In the genomic region with DNA sequence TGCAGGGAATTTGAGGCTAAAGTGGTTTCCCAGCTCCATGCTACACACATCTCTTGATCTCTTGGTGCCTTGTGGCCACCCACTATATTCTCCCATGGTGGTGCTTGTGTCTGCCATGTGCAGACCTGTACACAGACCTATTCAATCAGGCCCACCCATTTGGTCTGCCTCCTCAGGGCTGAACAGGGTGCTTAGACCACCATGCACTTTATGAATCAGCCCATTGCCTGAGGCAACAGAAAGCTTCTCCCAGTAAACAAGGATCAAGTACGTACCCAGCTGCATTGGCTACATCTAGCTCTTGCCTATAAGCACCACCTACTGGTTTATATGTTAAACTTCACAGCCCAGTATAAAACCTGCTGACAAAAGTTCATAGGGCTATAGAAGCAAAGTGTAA, we compare ENCODE assay signal across 8 cellular contexts.
DNase-seq lines count a peak whose midpoint lies in the region; ATAC-seq and TF ChIP-seq lines count a peak whose summit lies in the region.

No MANE protein-coding gene starts in this region.

- H3K4me3 ChIP-seq in WERI-Rb-1 (ENCODE audit: low read depth, low read length), result no peak overlapping the region

- H3K9me3 ChIP-seq in WERI-Rb-1 (ENCODE audit: severe bottlenecking), result no peaks in the 10 kb centered on the region

- no peak for TF ChIP-seq POLR2A in GM18505 (IDR thresholded peaks at IDR 0.05; ENCODE audit: borderline replicate concordance, extremely low read depth, insufficient read depth, insufficient read length)

- no peak overlapping the region for H3K4me3 Mint-ChIP-seq in Calu3 (ENCODE audit: low read depth, unreplicated experiment)

- TF ChIP-seq CTCF in Calu3 (IDR thresholded peaks at IDR 0.05; ENCODE audit: unreplicated experiment) (peak; percentile 39), WERI-Rb-1 (IDR thresholded peaks at IDR 0.05; ENCODE audit: low read depth, low read length) (peak; percentile 40; the same call in 1 of the 2 replicates)

- CTCF ChIA-PET in Calu3 (lab: Charles Lee), result interaction anchor here (0.7 to 1.0 kb wide), 2 partner anchors 421 to 638 kb away, joined by 3 to 5 read pairs; no protein-coding TSS in a partner anchor

- H3K27ac Mint-ChIP-seq in Calu3 (ENCODE audit: unreplicated experiment), result no peak overlapping the region

- no peaks in the 10 kb centered on the region for H3K36me3 Mint-ChIP-seq in Calu3 (ENCODE audit: insufficient read depth, unreplicated experiment)

- H3K27me3 Mint-ChIP-seq in Calu3 (ENCODE audit: unreplicated experiment), result no peaks in the 10 kb centered on the region

- ATAC-seq in left colon (peak; percentile 84), GM18505 (IDR thresholded peaks at IDR 0.05; ENCODE audit: unreplicated experiment) (no peak)

- intact Hi-C loops in Calu3 (cut with micrococcal nuclease; ENCODE audit: unreplicated experiment), result loop anchor here (1.0 to 10.0 kb wide), 3 partner anchors 774 to 1327 kb away; a partner anchor contains a TSS
- intact Hi-C loops in left colon (cut with DNase I, micrococcal nuclease), result no loop called here
- intact Hi-C loops in posterior vena cava (cut with DNase I), result no loop called here

- no peaks in the 10 kb centered on the region for H3K36me3 ChIP-seq in WERI-Rb-1

- no peaks in the 10 kb centered on the region for H3K4me1 Mint-ChIP-seq in Calu3 (ENCODE audit: low read depth, unreplicated experiment)

- no peaks in the 10 kb centered on the region for H3K9me3 Mint-ChIP-seq in Calu3 (ENCODE audit: low read depth, unreplicated experiment)

- no TSS peak for BruUV-seq in Calu3 (replicated peaks; lab: Mats Ljungman, UMichigan)

- no peak overlapping the region for H3K27ac ChIP-seq in WERI-Rb-1

- DNase-seq in Calu3, result peak; percentile 6
- DNase-seq in LHCN-M2 (ENCODE audit: low read depth), result peak; percentile 66
- peak; percentile 16 for DNase-seq in WERI-Rb-1
- no peak for DNase-seq in left colon
- no peak for DNase-seq in SKM-1 (lab: John Stamatoyannopoulos, UW; ENCODE audit: unreplicated experiment)
- DNase-seq in posterior vena cava (ENCODE audit: low spot score), result no peak
- no peak for DNase-seq in SK-N-DZ (ENCODE audit: low spot score)

- H3K27me3 ChIP-seq in WERI-Rb-1 (ENCODE audit: insufficient read depth, low read depth, severe bottlenecking), result no peaks in the 10 kb centered on the region

Comparison
In these comparisons a context has a peak if more than half of its experiments do, and no peak if none do; other contexts are left out.
1. DNase-seq: peak in Calu3 (single experiment), LHCN-M2 (single experiment) and WERI-Rb-1 (single experiment); none in left colon (0 of 2), SKM-1 (single experiment), posterior vena cava (single experiment) and SK-N-DZ (single experiment).